Comparison of ENCODE assay signal across 9 cellular contexts in genomic region chr3:52047295-52047960, GRCh38. TPM values are rescaled to one million over a fixed set of nuclear protein-coding genes. Genes with fewer than 3 reads are reported as not detected.
A peak's percentile ranks its signal among the peaks of the same experiment; 100 is the strongest.
DNase-seq lines count a peak whose midpoint lies in the region; ATAC-seq, FAIRE-seq and TF ChIP-seq lines count a peak whose summit lies in the region.
"Had no signal": no experiment of that assay in that cellular context is flagged by ENCODE, and none has a peak within 500 bp of the region (broad histone marks: within the 10 kb centered on the region; RNA-seq: fewer than 3 reads in every experiment).

No MANE protein-coding gene starts in this region.

- peak; percentile 50 for DNase-seq in ACHN
- peak; percentile 99 for DNase-seq in globus pallidus (ENCODE audit: low spot score)
- DNase-seq in pancreas, result peak in 1 of 6 donors; percentile 15
- DNase-seq in stimulated activated naive CD4-positive, alpha-beta T cell treated with Interleukin-2 at 50 U/mL for 16 hours (lab: John Stamatoyannopoulos, UW), result no peak
- no peak for DNase-seq in D721Med (ENCODE audit: insufficient read length, low spot score)

- TF ChIP-seq CTCF in pancreas (IDR thresholded peaks at IDR 0.05), result no peak
- TF ChIP-seq CTCF in D721Med (IDR thresholded peaks at IDR 0.05; ENCODE audit: insufficient read depth, missing control alignments), result no peak

- in situ Hi-C loops in ACHN (cut with HindIII; ENCODE audit: low pct_ligation_motif_present, low pct_unique_long_range_greater_than_20kb, low sequenced_read_pairs), result no loop called here

- H3K27ac ChIP-seq in pancreas, result no peak overlapping the region

- H3K4me1 ChIP-seq in pancreas, result peaks cover 0 to 5% (median 3%) of the 10 kb centered on the region in 3 donors

- FAIRE-seq in pancreas (lab: Jason Lieb, UNC) (no peak), D721Med (lab: Jason Lieb, UNC) (no peak)
- FAIRE-seq: endometrium had no signal

- no peaks in the 10 kb centered on the region for H3K9me3 ChIP-seq in pancreas

- no peak overlapping the region for H3K4me3 ChIP-seq in pancreas

- WGBS in pancreas, 2 donors, result 63 to 77% methylated on average over 19 to 20 of the region's 20 CpGs

- H3K27me3 ChIP-seq in pancreas, result no peaks in the 10 kb centered on the region

- peak; percentile 55 for ATAC-seq in SK-N-SH treated with all-trans-retinoic acid at 6 μM for 48 hours
- ATAC-seq in pancreas, result peak in 3 of 4 donors; percentile 13 to 47 (median 15)
- no peak for ATAC-seq in GM21447 (IDR thresholded peaks at IDR 0.05; ENCODE audit: unreplicated experiment)
- no peak for ATAC-seq in HG02973 (IDR thresholded peaks at IDR 0.05; ENCODE audit: unreplicated experiment)

- intact Hi-C loops in pancreas (cut with DNase I), result no loop called here

- H3K36me3 ChIP-seq in pancreas, result peaks cover 0 to 15% (median 4%) of the 10 kb centered on the region in 3 donors

TF ChIP-seq in SK-N-SH treated with all-trans-retinoic acid at 6 μM for 48 hours, 23 proteins besides CTCF, POLR2A, EP300 and RAD21:
- TF ChIP-seq ISL1 (CRISPR knock-in tag; IDR thresholded peaks at IDR 0.05) (no peak), GLIS3 (CRISPR knock-in tag; IDR thresholded peaks at IDR 0.05) (no peak), POU6F1 (CRISPR knock-in tag; IDR thresholded peaks at IDR 0.05; ENCODE audit: borderline replicate concordance, low read depth) (no peak), TSHZ2 (CRISPR knock-in tag; IDR thresholded peaks at IDR 0.05) (no peak), PATZ1 (CRISPR knock-in tag; IDR thresholded peaks at IDR 0.05; ENCODE audit: borderline replicate concordance) (no peak), SNAI2 (CRISPR knock-in tag; IDR thresholded peaks at IDR 0.05) (no peak), ZC3H10 (CRISPR knock-in tag; IDR thresholded peaks at IDR 0.05) (no peak), ZNF8 (CRISPR knock-in tag; IDR thresholded peaks at IDR 0.05) (no peak), CSRNP3 (CRISPR knock-in tag; IDR thresholded peaks at IDR 0.05) (no peak), OSR1 (CRISPR knock-in tag; IDR thresholded peaks at IDR 0.05) (no peak), TOX (CRISPR knock-in tag; IDR thresholded peaks at IDR 0.05; ENCODE audit: borderline replicate concordance) (no peak), CREB5 (CRISPR knock-in tag; IDR thresholded peaks at IDR 0.05; ENCODE audit: low read depth) (no peak), TCF4 (CRISPR knock-in tag; IDR thresholded peaks at IDR 0.05; ENCODE audit: borderline replicate concordance) (no peak), RARB (CRISPR knock-in tag; IDR thresholded peaks at IDR 0.05) (no peak), PPARA (CRISPR knock-in tag; IDR thresholded peaks at IDR 0.05; ENCODE audit: borderline replicate concordance) (no peak), ARNTL (CRISPR knock-in tag; IDR thresholded peaks at IDR 0.05; ENCODE audit: borderline replicate concordance, low read depth) (no peak), ESRRG (CRISPR knock-in tag; IDR thresholded peaks at IDR 0.05) (no peak), CSDC2 (CRISPR knock-in tag; IDR thresholded peaks at IDR 0.05) (no peak), ZFP30 (CRISPR knock-in tag; IDR thresholded peaks at IDR 0.05) (no peak), BACH2 (CRISPR knock-in tag; IDR thresholded peaks at IDR 0.05; ENCODE audit: borderline replicate concordance) (no peak)

RNA-seq across cellular contexts. Expression of gene DUSP7, which starts 8.9 kb away (rescaled TPM):
- total RNA-seq in pancreas, result 1 to 10 TPM; 2.8 to 7.6 (median 4.6) TPM
- polyA plus RNA-seq in pancreas, result 1 to 10 TPM; 2.6 to 6.2 TPM

RNA-seq across cellular contexts. Expression of gene RPL29, which starts 51.7 kb away (rescaled TPM):
- total RNA-seq in pancreas, result 1,000 to 10,000 TPM in 2 of 6 donors, 100 to 1,000 TPM in 4; 643 to 1,285 (median 890) TPM
- polyA plus RNA-seq in pancreas, result 1,000 to 10,000 TPM; 1,152 to 1,829 TPM

Comparison
In these comparisons a context has a peak if more than half of its experiments do, and no peak if none do; other contexts are left out.
1. DNase-seq: peak in ACHN (single experiment) and globus pallidus (single experiment); none in stimulated activated naive CD4-positive, alpha-beta T cell treated with Interleukin-2 at 50 U/mL for 16 hours (single experiment) and D721Med (single experiment).
2. ATAC-seq: peak in SK-N-SH treated with all-trans-retinoic acid at 6 μM for 48 hours (single experiment) and pancreas (3 of 4); none in GM21447 (single experiment) and HG02973 (single experiment).